34 cellular contexts compared by ENCODE assay signal in the genomic region with DNA sequence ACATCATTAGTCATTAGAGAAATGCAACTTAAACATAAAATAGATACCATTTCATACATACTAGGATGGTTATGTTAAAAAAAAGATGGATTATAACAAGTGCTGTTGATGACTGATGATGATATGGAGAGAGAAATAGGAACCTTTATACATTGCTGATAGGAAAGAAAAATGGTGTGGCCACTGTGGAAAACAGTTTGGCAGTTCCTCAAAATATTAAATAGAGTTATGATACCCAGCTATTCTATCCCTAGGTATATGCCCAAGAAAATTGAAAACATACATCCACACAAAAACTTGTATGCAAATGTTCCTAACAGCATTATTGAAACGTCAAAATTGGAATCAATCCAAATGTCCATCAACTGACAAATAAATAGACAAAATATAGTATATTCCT.
"Had no signal": no experiment of that assay in that cellular context is flagged by ENCODE, and none has a peak within 500 bp of the region (broad histone marks: within the 10 kb centered on the region; RNA-seq: fewer than 3 reads in every experiment).

No MANE protein-coding gene starts in this region.

- H3K27me3 ChIP-seq: MG63 had no signal

- H3K4me3 ChIP-seq: MG63 had no signal

- DNase-seq: Karpas-422, Kasumi-1, MG63, MM.1S, MV-4-11, NCI-H1048, NCI-H1092, NCI-H1092 treated with DMSO at 0.1 percent for 48 hours, NCI-H1105, NCI-H1105 treated with DMSO at 0.1 percent for 48 hours, NCI-H1417, NCI-H1417 treated with DMSO at 0.1 percent for 48 hours, NCI-H1436, NCI-H1436 treated with DMSO at 0.1 percent for 48 hours, NCI-H146, NCI-H1694, NCI-H1694 treated with DMSO at 0.1 percent for 48 hours, NCI-H187, NCI-H187 treated with DMSO at 0.1 percent for 48 hours, NCI-H1930, NCI-H2029, NCI-H2029 treated with DMSO at 0.1 percent for 48 hours, NCI-H2081, NCI-H2081 treated with DMSO at 0.1 percent for 48 hours, NCI-H2107, NCI-H2171, NCI-H2171 treated with DMSO at 0.1 percent for 48 hours, NCI-H2227 treated with DMSO at 0.1 percent for 48 hours, NCI-H226, NCI-H345, NCI-H446, NCI-H446 treated with DMSO at 0.1 percent for 48 hours, NCI-H510A, NCI-H510A treated with DMSO at 0.1 percent for 48 hours had no signal

- H3K36me3 ChIP-seq: MG63 had no signal
